In genomic region chr16:56933828-56934598, GRCh38 we compare ENCODE assay signal across 8 cellular contexts. TPM values are rescaled to one million over a fixed set of nuclear protein-coding genes. Genes with fewer than 3 reads are reported as not detected.
DNase-seq lines count a peak whose midpoint lies in the region; ATAC-seq and TF ChIP-seq lines count a peak whose summit lies in the region.

No MANE protein-coding gene starts in this region.

- peaks cover 6% of the 10 kb centered on the region for H3K36me3 ChIP-seq in kidney epithelial cell (ENCODE audit: control insufficient read depth, insufficient read depth, low read length)
- H3K36me3 ChIP-seq in testis (ENCODE audit: low read depth, missing control alignments) = no peaks in the 10 kb centered on the region

- H3K27ac ChIP-seq in testis = peak overlapping the region; percentile 92 to 98

- TF ChIP-seq POLR2A in testis (IDR thresholded peaks at IDR 0.05) = no peak

- no peaks in the 10 kb centered on the region for H3K9me3 Mint-ChIP-seq in activated CD4-positive, alpha-beta T cell treated with anti-CD3 and anti-CD28 coated beads for 36 hours (ENCODE audit: low read depth)
- H3K9me3 Mint-ChIP-seq in activated naive CD8-positive, alpha-beta T cell (ENCODE audit: low read depth) = no peaks in the 10 kb centered on the region

- H3K36me3 Mint-ChIP-seq in activated CD4-positive, alpha-beta T cell treated with anti-CD3 and anti-CD28 coated beads for 36 hours (ENCODE audit: low read depth) = peaks cover 65% of the 10 kb centered on the region
- peaks cover 24% of the 10 kb centered on the region for H3K36me3 Mint-ChIP-seq in activated naive CD8-positive, alpha-beta T cell

- CTCF ChIA-PET in activated CD4-positive, alpha-beta T cell treated with anti-CD3 and anti-CD28 coated beads for 36 hours (lab: Charles Lee) = interaction anchor here (0.7 to 2.8 kb wide), 4 partner anchors 7 to 248 kb away, joined by 4 to 11 read pairs (median 4); no protein-coding TSS in a partner anchor

- H3K27me3 ChIP-seq in kidney epithelial cell (ENCODE audit: control insufficient read depth, insufficient read depth, low read length) = no peaks in the 10 kb centered on the region
- no peaks in the 10 kb centered on the region for H3K27me3 ChIP-seq in testis

- WGBS in testis, 2 donors = 25 to 37% methylated on average over 8 of the region's 8 CpGs

- TF ChIP-seq CTCF in kidney epithelial cell (IDR thresholded peaks at IDR 0.05; ENCODE audit: insufficient read depth, low read length, poor library complexity, severe bottlenecking) (no peak), testis (IDR thresholded peaks at IDR 0.05) (no peak)

- peaks cover 14% of the 10 kb centered on the region for H3K4me1 ChIP-seq in testis

- no peaks in the 10 kb centered on the region for H3K9me3 ChIP-seq in testis

- peak overlapping the region; percentile 98 for H3K4me3 Mint-ChIP-seq in activated CD4-positive, alpha-beta T cell treated with anti-CD3 and anti-CD28 coated beads for 36 hours
- peak overlapping the region; percentile 97 for H3K4me3 Mint-ChIP-seq in activated naive CD8-positive, alpha-beta T cell

- H3K4me3 ChIP-seq in kidney epithelial cell (ENCODE audit: low read depth, low read length) = peak overlapping the region; percentile 99
- H3K4me3 ChIP-seq in testis = peak overlapping the region; percentile 88 to 97

- no peak for ATAC-seq in activated CD4-positive, alpha-beta T cell treated with anti-CD3 and anti-CD28 coated beads for 36 hours
- no peak for ATAC-seq in GM21528 (IDR thresholded peaks at IDR 0.05; ENCODE audit: low FRiP score, unreplicated experiment)

- intact Hi-C loops in activated CD4-positive, alpha-beta T cell treated with anti-CD3 and anti-CD28 coated beads for 36 hours (cut with DNase I, micrococcal nuclease) = loop anchor here (1.0 to 10.0 kb wide), 13 partner anchors 10 to 1193 kb away; partner anchors contain the start of genes NUP93 (in 2 of the 2), CCDC102A (in 1 of the 2), CFAP20 (in 1 of the 2) and CIAPIN1 (in 1 of the 2)
- intact Hi-C loops in testis (cut with DNase I; ENCODE audit: low total_unique reads) = no loop called here

- DNase-seq in activated CD4-positive, alpha-beta T cell treated with anti-CD3 and anti-CD28 coated beads for 36 hours = no peak
- no peak for DNase-seq in activated CD4-positive, alpha-beta T cell treated with anti-CD3 and anti-CD28 coated beads for 1 hour
- no peak for DNase-seq in kidney epithelial cell (ENCODE audit: low read depth)
- no peak for DNase-seq in testis
- no peak for DNase-seq in NK-92 treated with Interleukin-12 subunit alpha and Interleukin-12 subunit beta, amount 100 ng/mL, for 24 hours (lab: John Stamatoyannopoulos, UW)
- no peak for DNase-seq in occipital lobe (lab: John Stamatoyannopoulos, UW)

- H3K27ac Mint-ChIP-seq in activated CD4-positive, alpha-beta T cell treated with anti-CD3 and anti-CD28 coated beads for 36 hours = peak overlapping the region; percentile 95
- H3K27ac Mint-ChIP-seq in activated naive CD8-positive, alpha-beta T cell = peak overlapping the region; percentile 95

- peaks cover 59% of the 10 kb centered on the region for H3K4me1 Mint-ChIP-seq in activated CD4-positive, alpha-beta T cell treated with anti-CD3 and anti-CD28 coated beads for 36 hours
- H3K4me1 Mint-ChIP-seq in activated naive CD8-positive, alpha-beta T cell (ENCODE audit: low read depth) = peaks cover 52% of the 10 kb centered on the region

- POLR2A ChIA-PET in activated CD4-positive, alpha-beta T cell treated with anti-CD3 and anti-CD28 coated beads for 36 hours (lab: Charles Lee) = interaction anchor here (0.6 to 2.4 kb wide), 5 partner anchors 10 to 1463 kb away, joined by 3 to 27 read pairs (median 3); no protein-coding TSS in a partner anchor

- H3K27me3 Mint-ChIP-seq in activated CD4-positive, alpha-beta T cell treated with anti-CD3 and anti-CD28 coated beads for 36 hours = no peaks in the 10 kb centered on the region
- no peaks in the 10 kb centered on the region for H3K27me3 Mint-ChIP-seq in activated naive CD8-positive, alpha-beta T cell

RNA-seq across cellular contexts. Expression of gene HERPUD1, which starts 2.1 kb away (rescaled TPM):
- total RNA-seq in activated CD4-positive, alpha-beta T cell treated with anti-CD3 and anti-CD28 coated beads for 36 hours = 100 to 1,000 TPM; 136 to 195 TPM
- 321 and 324 TPM in 2 replicates for total RNA-seq in kidney epithelial cell
- 10 to 100 TPM; 68.0 to 90.8 TPM for total RNA-seq in testis
- polyA plus RNA-seq in testis (ENCODE audit: insufficient read depth, low read depth, low replicate concordance) = 88.9 TPM
- 49.8 TPM for total RNA-seq in occipital lobe

RNA-seq across cellular contexts. Expression of gene CETP, which starts 27.7 kb away (rescaled TPM):
- under 1 TPM in 1 of 2 experiments, not detected in 1; 0.14 TPM for total RNA-seq in activated CD4-positive, alpha-beta T cell treated with anti-CD3 and anti-CD28 coated beads for 36 hours
- total RNA-seq in kidney epithelial cell (not detected in 2 replicates), testis (under 1 TPM; 0.24 to 0.50 TPM), occipital lobe (0.62 TPM)
- polyA plus RNA-seq in testis (ENCODE audit: insufficient read depth, low read depth, low replicate concordance) = 0.69 TPM

RNA-seq across cellular contexts. Expression of gene NLRC5, which starts 55.3 kb away (rescaled TPM):
- total RNA-seq in activated CD4-positive, alpha-beta T cell treated with anti-CD3 and anti-CD28 coated beads for 36 hours = 100 to 1,000 TPM; 143 to 175 TPM
- total RNA-seq in kidney epithelial cell (7.7 and 14.1 TPM in 2 replicates), testis (10 to 100 TPM; 12.0 to 14.9 TPM), occipital lobe (2.0 TPM)
- 10.3 TPM for polyA plus RNA-seq in testis (ENCODE audit: insufficient read depth, low read depth, low replicate concordance)
